Comparison of ENCODE assay signal across 11 cellular contexts in genomic region chr12:77323778-77324415, GRCh38.
DNase-seq lines count a peak whose midpoint lies in the region; ATAC-seq, FAIRE-seq and TF ChIP-seq lines count a peak whose summit lies in the region.
"Had no signal": no experiment of that assay in that cellular context is flagged by ENCODE, and none has a peak within 500 bp of the region (broad histone marks: within the 10 kb centered on the region; RNA-seq: fewer than 3 reads in every experiment).

No MANE protein-coding gene starts in this region.

- no peak for FAIRE-seq in H54 (lab: Jason Lieb, UNC)

- ATAC-seq in HG02884 (IDR thresholded peaks at IDR 0.05; ENCODE audit: unreplicated experiment) (peak; percentile 30), esophagus mucosa (no peak)

- TF ChIP-seq CTCF in GM10266 (IDR thresholded peaks at IDR 0.05; ENCODE audit: control insufficient read depth, insufficient read depth, low read depth, missing control alignments): no peak
- TF ChIP-seq CTCF in neural progenitor cell (IDR thresholded peaks at IDR 0.05): no peak

- peak overlapping the region; percentile 86 for H3K4me3 Mint-ChIP-seq in neural progenitor cell

- no peaks in the 10 kb centered on the region for H3K9me3 Mint-ChIP-seq in neural progenitor cell
- H3K9me3 Mint-ChIP-seq: stimulated activated naive CD8-positive, alpha-beta T cell treated with anti-CD3 and anti-CD28 coated beads, Interleukin-15, amount 100 ng/mL, for 72 hours had no signal

- no peaks in the 10 kb centered on the region for H4K20me1 ChIP-seq in neural progenitor cell (ENCODE audit: low read depth)

- H3K9ac ChIP-seq in neural progenitor cell: no peak overlapping the region

- no peak overlapping the region for H2AFZ ChIP-seq in neural progenitor cell (replicated peaks)

- peaks cover 41% of the 10 kb centered on the region for H3K27me3 ChIP-seq in neural progenitor cell

- TF ChIP-seq POLR2A in H54 (IDR thresholded peaks at IDR 0.05; ENCODE audit: low read depth, low read length): no peak

- H3K4me1 Mint-ChIP-seq in neural progenitor cell: peaks cover 40% of the 10 kb centered on the region

- no peaks in the 10 kb centered on the region for H3K79me2 ChIP-seq in neural progenitor cell (ENCODE audit: low read depth)

- peak; percentile 15 for DNase-seq in GM10266 (ENCODE audit: extremely low spot score)
- peak; percentile 12 for DNase-seq in cerebellar cortex (ENCODE audit: low spot score)
- DNase-seq in neural progenitor cell (ENCODE audit: low spot score): no peak
- no peak for DNase-seq in H54 (ENCODE audit: insufficient read length, low spot score)
- no peak for DNase-seq in Ammon's horn (ENCODE audit: low spot score)
- DNase-seq: activated CD8-positive, alpha-beta memory T cell treated with anti-CD3 and anti-CD28 coated beads, Interleukin-2, amount 50 U/mL, for 4 hours; CD8-positive, alpha-beta memory T cell; NCI-H524 treated with DMSO at 0.1 percent for 48 hours had no signal

- peak overlapping the region; percentile 97 for H3K4me2 ChIP-seq in neural progenitor cell

- no peak overlapping the region for H3K27ac ChIP-seq in neural progenitor cell

- no peaks in the 10 kb centered on the region for H3K9me3 ChIP-seq in neural progenitor cell (ENCODE audit: low read depth)

- H3F3A ChIP-seq in neural progenitor cell (ENCODE audit: low read depth): peaks cover 21% of the 10 kb centered on the region

- peaks cover 20% of the 10 kb centered on the region for H3K4me1 ChIP-seq in neural progenitor cell

- H3K4me3 ChIP-seq in neural progenitor cell: no peak overlapping the region

- peaks cover 11% of the 10 kb centered on the region for H3K27me3 Mint-ChIP-seq in neural progenitor cell (ENCODE audit: insufficient read depth, low read depth)

- H3K36me3 ChIP-seq in neural progenitor cell: no peaks in the 10 kb centered on the region

- H3K27ac Mint-ChIP-seq in neural progenitor cell: no peak overlapping the region
- H3K27ac Mint-ChIP-seq: CD8-positive, alpha-beta memory T cell; stimulated activated naive CD8-positive, alpha-beta T cell treated with anti-CD3 and anti-CD28 coated beads, Interleukin-15, amount 100 ng/mL, for 72 hours had no signal

- no peaks in the 10 kb centered on the region for H3K36me3 Mint-ChIP-seq in neural progenitor cell
- H3K36me3 Mint-ChIP-seq: CD8-positive, alpha-beta memory T cell had no signal

Comparison
In these comparisons a context has a peak if more than half of its experiments do, and no peak if none do; other contexts are left out.
1. DNase-seq: peak in GM10266 (single experiment) and cerebellar cortex (single experiment); none in neural progenitor cell (single experiment), H54 (single experiment) and Ammon's horn (single experiment).